In genomic region chr1:110639724-110640386, GRCh38 we compare ENCODE assay signal across 1 cellular context.
TF ChIP-seq lines count a peak whose summit lies in the region.

No MANE protein-coding gene starts in this region.

TF ChIP-seq in endothelial cell of umbilical vein, 7 proteins besides CTCF, POLR2A, EP300 and RAD21:
- TF ChIP-seq MYC (IDR thresholded peaks at IDR 0.05; ENCODE audit: low read depth, low read length) (no peak), JUN (IDR thresholded peaks at IDR 0.05; ENCODE audit: borderline replicate concordance, insufficient read depth, insufficient read length, low read depth) (peak; percentile 13)
